In genomic region chr22:17754233-17754925, GRCh38 we compare ENCODE assay signal across 9 cellular contexts. TPM values are rescaled to one million over a fixed set of nuclear protein-coding genes. Genes with fewer than 3 reads are reported as not detected.
A peak's percentile ranks its signal among the peaks of the same experiment; 100 is the strongest.
DNase-seq lines count a peak whose midpoint lies in the region; ATAC-seq and TF ChIP-seq lines count a peak whose summit lies in the region.
"Had no signal": no experiment of that assay in that cellular context is flagged by ENCODE, and none has a peak within 500 bp of the region (broad histone marks: within the 10 kb centered on the region; RNA-seq: fewer than 3 reads in every experiment).

No MANE protein-coding gene starts in this region.

- no peaks in the 10 kb centered on the region for H3K36me3 Mint-ChIP-seq in activated CD8-positive, alpha-beta T cell treated with anti-CD3 and anti-CD28 coated beads for 36 hours (ENCODE audit: low read depth)

- H3K4me1 Mint-ChIP-seq in activated CD8-positive, alpha-beta T cell treated with anti-CD3 and anti-CD28 coated beads for 36 hours (ENCODE audit: low read depth): peaks cover 4% of the 10 kb centered on the region

- in situ Hi-C loops in GM13976 (cut with MboI; ENCODE audit: low sequenced_read_pairs, unreplicated experiment): loop anchor here (10.0 kb wide), 1 partner anchor 60 kb away; no protein-coding TSS in a partner anchor

- POLR2A ChIA-PET in activated CD8-positive, alpha-beta T cell treated with anti-CD3 and anti-CD28 coated beads for 36 hours (lab: Charles Lee): no interaction called here

- H3K27me3 Mint-ChIP-seq in activated CD8-positive, alpha-beta T cell treated with anti-CD3 and anti-CD28 coated beads for 36 hours: no peaks in the 10 kb centered on the region

- H3K9me3 Mint-ChIP-seq in activated CD8-positive, alpha-beta T cell treated with anti-CD3 and anti-CD28 coated beads for 36 hours: no peaks in the 10 kb centered on the region

- intact Hi-C loops in activated CD8-positive, alpha-beta T cell treated with anti-CD3 and anti-CD28 coated beads for 36 hours (cut with micrococcal nuclease): no loop called here
- intact Hi-C loops in lower leg skin (cut with DNase I; ENCODE audit: low total_unique reads): no loop called here

- DNase-seq in BE2C (no peak), GM13976 (ENCODE audit: low spot score) (no peak), left lobe of liver (ENCODE audit: low spot score) (no peak), NCI-H2029 treated with DMSO at 0.1 percent for 48 hours (lab: John Stamatoyannopoulos, UW) (no peak), cerebellar nuclear complex (lab: John Stamatoyannopoulos, UW) (no peak), lower leg skin (ENCODE audit: low spot score in 2 of 2) (no peak)
- peak; percentile 63 for DNase-seq in activated CD8-positive, alpha-beta T cell treated with anti-CD3 and anti-CD28 coated beads for 36 hours
- DNase-seq: NCI-H1417 had no signal

- no peaks in the 10 kb centered on the region for H3K27me3 ChIP-seq in BE2C

- no peaks in the 10 kb centered on the region for H3K9me3 ChIP-seq in BE2C

- no peaks in the 10 kb centered on the region for H3K4me1 ChIP-seq in BE2C

- TF ChIP-seq CTCF in BE2C (IDR thresholded peaks at IDR 0.05; ENCODE audit: low read depth, low read length) (peak; percentile 53), GM13976 (IDR thresholded peaks at IDR 0.05; ENCODE audit: borderline replicate concordance, control extremely low read depth, extremely low read depth, insufficient read depth, missing control alignments) (peak; percentile 52), lower leg skin (IDR thresholded peaks at IDR 0.05) (no peak)
- peak; percentile 61 for TF ChIP-seq CTCF in activated CD8-positive, alpha-beta T cell treated with anti-CD3 and anti-CD28 coated beads for 36 hours (IDR thresholded peaks at IDR 0.05)

- no peak for TF ChIP-seq POLR2A in lower leg skin (IDR thresholded peaks at IDR 0.05)

- H3K36me3 ChIP-seq in BE2C: no peaks in the 10 kb centered on the region

- no peak overlapping the region for H3K27ac Mint-ChIP-seq in activated CD8-positive, alpha-beta T cell treated with anti-CD3 and anti-CD28 coated beads for 36 hours

- no peak overlapping the region for H3K4me3 Mint-ChIP-seq in activated CD8-positive, alpha-beta T cell treated with anti-CD3 and anti-CD28 coated beads for 36 hours

- ATAC-seq in activated CD8-positive, alpha-beta T cell treated with anti-CD3 and anti-CD28 coated beads for 36 hours: peak; percentile 76
- peak; percentile 80 for ATAC-seq in left lobe of liver
- no peak for ATAC-seq in GM18867 (IDR thresholded peaks at IDR 0.05; ENCODE audit: unreplicated experiment)

- CTCF ChIA-PET in activated CD8-positive, alpha-beta T cell treated with anti-CD3 and anti-CD28 coated beads for 36 hours (lab: Charles Lee): interaction anchor here (0.7 to 4.3 kb wide), 8 partner anchors 11 to 330 kb away, joined by 3 to 30 read pairs (median 6); no protein-coding TSS in a partner anchor

- H3K4me3 ChIP-seq in BE2C (ENCODE audit: low read depth, low read length): no peak overlapping the region
- no peak overlapping the region for H3K4me3 ChIP-seq in lower leg skin (ENCODE audit: low read depth, poor library complexity, severe bottlenecking)

- 91 to 94% methylated on average over 14 of the region's 14 CpGs for WGBS in lower leg skin, 2 donors

RNA-seq across cellular contexts. Expression of gene BID, which starts 19.9 kb away (rescaled TPM):
- polyA plus RNA-seq in BE2C (2012; ENCODE audit: insufficient read depth, insufficient read length, low read depth): 55.8 TPM
- 10 to 100 TPM; 16.3 to 19.9 TPM for total RNA-seq in activated CD8-positive, alpha-beta T cell treated with anti-CD3 and anti-CD28 coated beads for 36 hours
- total RNA-seq in left lobe of liver: 30.9 TPM
- total RNA-seq in lower leg skin: 10 to 100 TPM in 3 of 4 donors, 1 to 10 TPM in 1; 5.4 to 22.6 (median 15.2) TPM

Comparison
In these comparisons a context has a peak if more than half of its experiments do, and no peak if none do; other contexts are left out.
1. CTCF ChIP-seq: peak in BE2C (single experiment), GM13976 (single experiment) and activated CD8-positive, alpha-beta T cell treated with anti-CD3 and anti-CD28 coated beads for 36 hours (single experiment); none in lower leg skin (0 of 3).